Comparison of ENCODE assay signal across 8 cellular contexts in the genomic region with DNA sequence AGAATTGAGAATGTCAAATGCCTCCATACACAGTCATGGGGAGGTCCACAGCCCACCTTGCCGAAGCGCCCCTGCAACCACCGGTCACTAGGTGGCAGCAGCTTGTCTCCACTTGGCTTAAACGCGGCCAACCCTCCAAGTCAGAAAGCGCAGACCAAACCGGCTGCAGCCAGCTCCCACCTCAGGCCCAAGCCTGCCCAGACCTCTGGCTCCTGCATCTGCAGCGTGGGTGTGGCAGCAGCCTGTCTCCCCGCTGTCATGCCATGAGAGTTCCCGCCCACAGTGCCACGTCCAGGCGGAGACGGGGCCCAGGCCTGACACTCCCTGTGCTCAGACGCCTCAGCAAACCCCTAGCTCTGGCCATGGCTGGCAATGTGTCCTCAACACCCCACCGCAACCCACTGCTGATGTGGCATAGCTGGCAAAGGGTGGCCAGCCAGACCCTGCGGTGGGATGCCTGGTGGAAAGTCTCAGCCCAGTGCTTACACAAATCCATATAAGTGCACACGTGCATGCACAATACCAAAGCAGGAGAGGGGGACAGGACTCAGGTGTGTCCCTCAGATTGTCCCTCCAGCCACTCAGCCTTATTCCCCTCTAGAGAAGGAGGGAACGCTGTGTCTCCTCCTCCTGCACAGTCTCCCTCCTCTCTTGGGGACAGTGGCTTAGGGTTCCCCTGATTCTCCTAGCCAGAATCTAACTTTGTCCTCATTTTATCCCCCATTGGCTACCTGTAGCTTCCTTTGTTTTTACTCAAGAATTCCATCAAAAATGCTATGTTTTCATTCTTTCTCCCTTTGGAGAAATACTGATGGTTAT. TPM values are rescaled to one million over a fixed set of nuclear protein-coding genes. Genes with fewer than 3 reads are reported as not detected.
DNase-seq lines count a peak whose midpoint lies in the region; ATAC-seq, FAIRE-seq and TF ChIP-seq lines count a peak whose summit lies in the region.

No MANE protein-coding gene starts in this region.

- H3K9me3 ChIP-seq in small intestine (ENCODE audit: control insufficient read depth, low read depth) = no peaks in the 10 kb centered on the region

- FAIRE-seq in small intestine (lab: Jason Lieb, UNC) = no peak

- in situ Hi-C loops in T47D (cut with HindIII; ENCODE audit: low pct_unique_long_range_greater_than_20kb, low sequenced_read_pairs) = no loop called here

- TF ChIP-seq CTCF in VCaP (conservative IDR thresholded peaks at IDR 0.05) = peak; percentile 96

- H3K27me3 ChIP-seq in small intestine (ENCODE audit: control insufficient read depth in 2 of 2, insufficient read depth in 2 of 2, low read length in 2 of 2) = no peaks in the 10 kb centered on the region

- peaks cover 0 to 4% of the 10 kb centered on the region in 2 donors for H3K4me1 ChIP-seq in small intestine (ENCODE audit: control insufficient read depth in 2 of 2, insufficient read depth in 1 of 2, low read depth in 1 of 2, low read length in 1 of 2)

- DNase-seq in CD1c-positive myeloid dendritic cell (ENCODE audit: extremely low spot score) (peak; percentile 78), H4 (ENCODE audit: low spot score) (peak; percentile 96), NCI-H2171 treated with DMSO at 0.1 percent for 48 hours (lab: John Stamatoyannopoulos, UW) (peak; percentile 82), T47D (ENCODE audit: low read depth in 1 of 2, low spot score in 1 of 2) (peak; percentile 76 to 90), iris pigment epithelial cell (ENCODE audit: low read depth) (peak; percentile 88), small intestine (peak; percentile 74)

- no peaks in the 10 kb centered on the region for H3K36me3 ChIP-seq in small intestine (ENCODE audit: control insufficient read depth in 2 of 2, insufficient read depth in 2 of 2, low read length in 2 of 2)

- no peak overlapping the region for H3K4me3 ChIP-seq in small intestine (ENCODE audit: low read depth in 1 of 2, low read length in 2 of 2)

- H3K27ac ChIP-seq in VCaP (peak overlapping the region; percentile 12; the same call in 1 of the 2 replicates), small intestine (ENCODE audit: low read depth in 1 of 2, low read length in 1 of 2) (no peak overlapping the region)

- WGBS in small intestine, 3 donors = 22 to 25% (median 24%) methylated on average over 17 to 18 of the region's 18 CpGs

- ATAC-seq in GM18868 (IDR thresholded peaks at IDR 0.05; ENCODE audit: unreplicated experiment) = no peak

RNA-seq across cellular contexts. Expression of a gene that starts 10.9 kb away (rescaled TPM):
- 16.9 and 17.4 TPM in 2 replicates for total RNA-seq in H4 (2014; rRNA removed; shearing (Covaris generic))
- polyA plus RNA-seq in small intestine = 1 to 10 TPM in 2 of 3 donors, not detected in 1; 4.4 to 7.3 TPM

RNA-seq across cellular contexts. Expression of a gene that starts 21.4 kb away (rescaled TPM):
- total RNA-seq in H4 (2014; rRNA removed; shearing (Covaris generic)) = 36.7 and 50.5 TPM in 2 replicates
- 100 to 1,000 TPM in 1 of 3 donors, 10 to 100 TPM in 2; 52.1 to 110 (median 70.4) TPM for polyA plus RNA-seq in small intestine

RNA-seq across cellular contexts. Expression of a gene that starts 55.8 kb away (rescaled TPM):
- 53.4 and 57.6 TPM in 2 replicates for total RNA-seq in H4 (2014; rRNA removed; shearing (Covaris generic))
- polyA plus RNA-seq in small intestine = 100 to 1,000 TPM; 169 to 721 (median 554) TPM
